ENCODE assay signal across 2 cellular contexts in the genomic region with DNA sequence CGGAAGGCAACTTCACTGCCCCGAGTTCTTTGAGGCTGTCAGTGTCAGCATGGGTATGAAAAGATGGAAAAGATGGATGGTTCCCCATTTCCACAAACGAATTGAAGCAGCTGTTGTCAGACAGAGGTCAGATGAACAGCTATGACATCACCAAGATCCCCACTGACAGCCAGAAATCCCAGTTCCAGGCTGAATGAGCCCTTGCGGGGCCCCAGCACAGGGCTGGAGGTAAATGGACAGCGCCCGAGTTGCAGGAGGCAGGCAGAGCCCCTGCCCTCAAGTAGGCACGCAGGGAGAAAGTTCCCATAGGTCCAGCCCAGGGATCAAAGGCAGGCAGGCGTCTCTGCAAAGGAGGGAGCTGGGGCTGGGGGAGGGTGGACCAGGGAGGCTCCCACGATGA.
TF ChIP-seq lines count a peak whose summit lies in the region.

No MANE protein-coding gene starts in this region.

TF ChIP-seq in IMR-90, 13 proteins besides CTCF, POLR2A, EP300 and RAD21 (continued from another document):
- TF ChIP-seq SMC3 (IDR thresholded peaks at IDR 0.05; ENCODE audit: low read depth, low read length): no peak
- no peak for TF ChIP-seq CHD1 (IDR thresholded peaks at IDR 0.05; ENCODE audit: low read depth, low read length)
- no peak for TF ChIP-seq MXI1 (IDR thresholded peaks at IDR 0.05; ENCODE audit: borderline replicate concordance, low read depth, low read length)
- no peak for TF ChIP-seq NFE2L2 (IDR thresholded peaks at IDR 0.05; ENCODE audit: low read depth, low read length)
- TF ChIP-seq FOS (IDR thresholded peaks at IDR 0.05; ENCODE audit: low read depth, low read length): no peak
- no peak for TF ChIP-seq MAZ (IDR thresholded peaks at IDR 0.05; ENCODE audit: borderline replicate concordance, low read depth, low read length)
- TF ChIP-seq MAFK (IDR thresholded peaks at IDR 0.05; ENCODE audit: low read depth, low read length): no peak
- TF ChIP-seq, protein P1, sequence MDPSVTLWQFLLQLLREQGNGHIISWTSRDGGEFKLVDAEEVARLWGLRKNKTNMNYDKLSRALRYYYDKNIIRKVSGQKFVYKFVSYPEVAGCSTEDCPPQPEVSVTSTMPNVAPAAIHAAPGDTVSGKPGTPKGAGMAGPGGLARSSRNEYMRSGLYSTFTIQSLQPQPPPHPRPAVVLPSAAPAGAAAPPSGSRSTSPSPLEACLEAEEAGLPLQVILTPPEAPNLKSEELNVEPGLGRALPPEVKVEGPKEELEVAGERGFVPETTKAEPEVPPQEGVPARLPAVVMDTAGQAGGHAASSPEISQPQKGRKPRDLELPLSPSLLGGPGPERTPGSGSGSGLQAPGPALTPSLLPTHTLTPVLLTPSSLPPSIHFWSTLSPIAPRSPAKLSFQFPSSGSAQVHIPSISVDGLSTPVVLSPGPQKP (IDR thresholded peaks at IDR 0.05; ENCODE audit: borderline replicate concordance, low read depth, low read length): no peak
- no peak for TF ChIP-seq USF2 (IDR thresholded peaks at IDR 0.05; ENCODE audit: low read depth, low read length)
- no peak for TF ChIP-seq CEBPB (IDR thresholded peaks at IDR 0.05; ENCODE audit: low read depth, low read length)
- no peak for TF ChIP-seq RCOR1 (IDR thresholded peaks at IDR 0.05; ENCODE audit: insufficient replicate concordance, low read length)

TF ChIP-seq in H1, 55 proteins besides CTCF, POLR2A, EP300 and RAD21 (continued from another document):
- no peak for TF ChIP-seq YY1 (IDR thresholded peaks at IDR 0.05; ENCODE audit: low read depth, low read length)
